ENCODE assay signal across 16 cellular contexts in genomic region chr5:78927657-78928282, GRCh38. TPM values are rescaled to one million over a fixed set of nuclear protein-coding genes. Genes with fewer than 3 reads are reported as not detected.
A peak's percentile ranks its signal among the peaks of the same experiment; 100 is the strongest.
DNase-seq lines count a peak whose midpoint lies in the region; ATAC-seq and TF ChIP-seq lines count a peak whose summit lies in the region.
"Had no signal": no experiment of that assay in that cellular context is flagged by ENCODE, and none has a peak within 500 bp of the region (broad histone marks: within the 10 kb centered on the region; RNA-seq: fewer than 3 reads in every experiment).

No MANE protein-coding gene starts in this region.

- H3K36me3 Mint-ChIP-seq in Caco-2 (ENCODE audit: insufficient read depth, unreplicated experiment) = no peaks in the 10 kb centered on the region
- peaks cover 3% of the 10 kb centered on the region for H3K36me3 Mint-ChIP-seq in chondrocyte (ENCODE audit: low read depth)

- H3K27ac Mint-ChIP-seq in Caco-2 (ENCODE audit: unreplicated experiment) (peak overlapping the region; percentile 79), chondrocyte (ENCODE audit: unreplicated experiment) (peak overlapping the region; percentile 87)
- H3K27ac Mint-ChIP-seq: activated CD4-positive, alpha-beta T cell treated with anti-CD3 and anti-CD28 coated beads, Interleukin-2, amount 10 ng/mL, durations not matched to agents 7 days and 5 days; activated naive CD8-positive, alpha-beta T cell treated with anti-CD3 and anti-CD28 coated beads, Interleukin-2, amount 10 ng/mL, durations not matched to agents 7 days and 5 days; stimulated activated memory B cell treated with anti-CD40 and anti-IgM and Interleukin-4, amounts not matched to agents 10 μg/mL and 1 μg/mL and 100 μg/mL, for 72 hours had no signal

- CTCF ChIA-PET in Caco-2 (lab: Charles Lee) = interaction anchor here (0.5 to 1.5 kb wide), 4 partner anchors 28 to 429 kb away, joined by 3 to 11 read pairs (median 5); no protein-coding TSS in a partner anchor

- H3K27ac ChIP-seq in mesodermal cell (ENCODE audit: low read depth, low read length, severe bottlenecking) = peak overlapping the region; percentile 92
- H3K27ac ChIP-seq: esophagus squamous epithelium, Peyer's patch, spleen had no signal

- BruUV-seq in Caco-2 (replicated peaks; lab: Mats Ljungman, UMichigan) = no TSS peak

- H3K4me1 Mint-ChIP-seq in Caco-2 (ENCODE audit: low read depth, unreplicated experiment) = peaks cover 33% of the 10 kb centered on the region
- H3K4me1 Mint-ChIP-seq in chondrocyte (ENCODE audit: low read depth) = peaks cover 47% of the 10 kb centered on the region
- H3K4me1 Mint-ChIP-seq: activated CD4-positive, alpha-beta T cell treated with anti-CD3 and anti-CD28 coated beads, Interleukin-2, amount 10 ng/mL, durations not matched to agents 7 days and 5 days; activated naive CD8-positive, alpha-beta T cell treated with anti-CD3 and anti-CD28 coated beads, Interleukin-2, amount 10 ng/mL, durations not matched to agents 7 days and 5 days; stimulated activated memory B cell treated with anti-CD40 and anti-IgM and Interleukin-4, amounts not matched to agents 10 μg/mL and 1 μg/mL and 100 μg/mL, for 72 hours had no signal

- H3K4me3 ChIP-seq in Caco-2 (ENCODE audit: low read depth, low read length) (no peak overlapping the region), mesodermal cell (ENCODE audit: extremely low read depth, insufficient read depth, low read length, poor library complexity, severe bottlenecking) (no peak overlapping the region), BE2C (ENCODE audit: low read depth, low read length) (no peak overlapping the region)
- H3K4me3 ChIP-seq: esophagus squamous epithelium, Peyer's patch, spleen had no signal

- POLR2A ChIA-PET in Caco-2 (lab: Charles Lee) = interaction anchor here (0.6 to 1.0 kb wide), 3 partner anchors 57 to 180 kb away, joined by 3 to 11 read pairs (median 4); partner anchors contain the start of gene ARSB

- H3K36me3 ChIP-seq in Caco-2 (ENCODE audit: control insufficient read depth, insufficient read depth, low read length) = no peaks in the 10 kb centered on the region
- H3K36me3 ChIP-seq in mesodermal cell (ENCODE audit: control insufficient read depth, insufficient read depth, low read length) = no peaks in the 10 kb centered on the region
- H3K36me3 ChIP-seq in BE2C = no peaks in the 10 kb centered on the region
- H3K36me3 ChIP-seq: esophagus squamous epithelium, Peyer's patch had no signal

- WGBS in mesodermal cell (ENCODE audit: insufficient coverage in 2 of 2), 2 experiments = 67 to 75% methylated on average over 1 of the region's 3 CpGs

- peaks cover 29% of the 10 kb centered on the region for H3K4me1 ChIP-seq in Caco-2
- H3K4me1 ChIP-seq in mesodermal cell (ENCODE audit: control insufficient read depth, insufficient read depth, low read length, poor library complexity, severe bottlenecking) = peaks cover 22% of the 10 kb centered on the region
- 0 out of 2 replicates have a peak, but pooled peaks cover 4% of the 10 kb centered on the region for H3K4me1 ChIP-seq in BE2C
- H3K4me1 ChIP-seq: esophagus squamous epithelium, Peyer's patch, spleen had no signal

- H3K27me3 ChIP-seq in Caco-2 (replicated peaks; ENCODE audit: control insufficient read depth, insufficient read depth, low read length) = no peaks in the 10 kb centered on the region
- H3K27me3 ChIP-seq in BE2C = no peaks in the 10 kb centered on the region
- H3K27me3 ChIP-seq: esophagus squamous epithelium, Peyer's patch, spleen had no signal

- TF ChIP-seq CTCF in Caco-2 (IDR thresholded peaks at IDR 0.05; ENCODE audit: insufficient read depth in 1 of 2, low read depth in 1 of 2, low read length in 1 of 2, severe bottlenecking in 1 of 2, unreplicated experiment in 1 of 2) = no peak
- TF ChIP-seq CTCF in chondrocyte (IDR thresholded peaks at IDR 0.05) = no peak
- TF ChIP-seq CTCF in BE2C (IDR thresholded peaks at IDR 0.05; ENCODE audit: low read depth, low read length) = no peak

- DNase-seq in Caco-2 = peak; percentile 69 to 79
- peak; percentile 3 for DNase-seq in MV-4-11 (lab: John Stamatoyannopoulos, UW)
- DNase-seq in chondrocyte (ENCODE audit: low spot score) = no peak
- DNase-seq in NCI-H526 (lab: John Stamatoyannopoulos, UW) = no peak
- no peak for DNase-seq in BE2C
- DNase-seq in GOT3 (lab: John Stamatoyannopoulos, UW) = no peak
- DNase-seq: activated CD4-positive, alpha-beta T cell treated with anti-CD3 and anti-CD28 coated beads, Interleukin-2, amount 10 ng/mL, durations not matched to agents 7 days and 5 days; activated naive CD8-positive, alpha-beta T cell treated with anti-CD3 and anti-CD28 coated beads, Interleukin-2, amount 10 ng/mL, durations not matched to agents 7 days and 5 days; esophagus squamous epithelium; midbrain; NCI-H1048; Peyer's patch; spleen had no signal

- H3K9me3 ChIP-seq in Caco-2 (no peaks in the 10 kb centered on the region), mesodermal cell (ENCODE audit: control insufficient read depth, low read length) (no peaks in the 10 kb centered on the region), BE2C (no peaks in the 10 kb centered on the region)
- H3K9me3 ChIP-seq: esophagus squamous epithelium, Peyer's patch, spleen had no signal

- H3K4me3 Mint-ChIP-seq in Caco-2 (ENCODE audit: unreplicated experiment) (peak overlapping the region; percentile 11), chondrocyte (ENCODE audit: unreplicated experiment) (no peak overlapping the region)
- H3K4me3 Mint-ChIP-seq: activated CD4-positive, alpha-beta T cell treated with anti-CD3 and anti-CD28 coated beads, Interleukin-2, amount 10 ng/mL, durations not matched to agents 7 days and 5 days; activated naive CD8-positive, alpha-beta T cell treated with anti-CD3 and anti-CD28 coated beads, Interleukin-2, amount 10 ng/mL, durations not matched to agents 7 days and 5 days; stimulated activated memory B cell treated with anti-CD40 and anti-IgM and Interleukin-4, amounts not matched to agents 10 μg/mL and 1 μg/mL and 100 μg/mL, for 72 hours had no signal

- H3K9me3 Mint-ChIP-seq in Caco-2 (ENCODE audit: unreplicated experiment) (no peaks in the 10 kb centered on the region), chondrocyte (ENCODE audit: low read depth) (peaks cover 2% of the 10 kb centered on the region)
- H3K9me3 Mint-ChIP-seq: activated CD4-positive, alpha-beta T cell treated with anti-CD3 and anti-CD28 coated beads, Interleukin-2, amount 10 ng/mL, durations not matched to agents 7 days and 5 days had no signal

- no peak for ATAC-seq in GM21576 (IDR thresholded peaks at IDR 0.05; ENCODE audit: unreplicated experiment)
- ATAC-seq: stimulated activated memory B cell treated with anti-CD40 and anti-IgM and Interleukin-4, amounts not matched to agents 10 μg/mL and 1 μg/mL and 100 μg/mL, for 72 hours had no signal

- no peaks in the 10 kb centered on the region for H3K27me3 Mint-ChIP-seq in Caco-2 (ENCODE audit: insufficient read depth, unreplicated experiment)
- H3K27me3 Mint-ChIP-seq in chondrocyte (ENCODE audit: low read depth) = no peaks in the 10 kb centered on the region
- H3K27me3 Mint-ChIP-seq: activated CD4-positive, alpha-beta T cell treated with anti-CD3 and anti-CD28 coated beads, Interleukin-2, amount 10 ng/mL, durations not matched to agents 7 days and 5 days; activated naive CD8-positive, alpha-beta T cell treated with anti-CD3 and anti-CD28 coated beads, Interleukin-2, amount 10 ng/mL, durations not matched to agents 7 days and 5 days; stimulated activated memory B cell treated with anti-CD40 and anti-IgM and Interleukin-4, amounts not matched to agents 10 μg/mL and 1 μg/mL and 100 μg/mL, for 72 hours had no signal

- intact Hi-C loops in Caco-2 (cut with micrococcal nuclease; ENCODE audit: unreplicated experiment) = loop anchor here (1.0 kb wide), 2 partner anchors 31 to 38 kb away; no protein-coding TSS in a partner anchor

RNA-seq across cellular contexts. Expression of gene ARSB, which starts 57.3 kb away (rescaled TPM):
- total RNA-seq in Caco-2 (2022) (17.4 and 17.9 TPM in 2 replicates), chondrocyte (42.6 to 45.1 TPM (median 45.0 TPM) in 3 replicates)
- 19.6 TPM for polyA plus RNA-seq in mesodermal cell (2013, experiment 1 of 2)
- polyA plus RNA-seq in mesodermal cell (2013, experiment 2 of 2) = 18.7 TPM
- 9.6 TPM for polyA plus RNA-seq in BE2C (2012; ENCODE audit: insufficient read depth, insufficient read length, low read depth)

Comparison
In these comparisons a context has a peak if more than half of its experiments do, and no peak if none do; other contexts are left out.
1. DNase-seq: peak in Caco-2 (2 of 2) and MV-4-11 (single experiment); none in chondrocyte (single experiment), NCI-H526 (0 of 2), BE2C (single experiment) and GOT3 (single experiment).